27 cellular contexts compared by ENCODE assay signal in genomic region chr3:43247556-43248186, GRCh38. TPM values are rescaled to one million over a fixed set of nuclear protein-coding genes. Genes with fewer than 3 reads are reported as not detected.
DNase-seq lines count a peak whose midpoint lies in the region; ATAC-seq, FAIRE-seq and TF ChIP-seq lines count a peak whose summit lies in the region.
"Had no signal": no experiment of that assay in that cellular context is flagged by ENCODE, and none has a peak within 500 bp of the region (broad histone marks: within the 10 kb centered on the region; RNA-seq: fewer than 3 reads in every experiment).

No MANE protein-coding gene starts in this region.

- H3K36me3 Mint-ChIP-seq in GM23338 (ENCODE audit: low read depth) (no peaks in the 10 kb centered on the region), neural progenitor cell (no peaks in the 10 kb centered on the region)

- no TSS peak for BruUV-seq in endothelial cell of umbilical vein (replicated peaks; lab: Mats Ljungman, UMichigan)

- peaks cover 10% of the 10 kb centered on the region; the same call in 2 of the 3 replicates for H3K9me3 Mint-ChIP-seq in GM23338
- peaks cover 5% of the 10 kb centered on the region for H3K9me3 Mint-ChIP-seq in neural progenitor cell

- H3K27ac Mint-ChIP-seq in GM23338 (no peak overlapping the region), neural progenitor cell (no peak overlapping the region)

- H3K9ac ChIP-seq in BLaER1 treated with 17β-estradiol and CSF1 and Interleukin-3, amounts not matched to agents 10 nM and 100 nM, result peak overlapping the region in 2 of 11 experiments; percentile 11 to 49; a peak in 2 of 22 replicates
- H3K9ac ChIP-seq in endothelial cell of umbilical vein (replicated peaks; ENCODE audit: extremely low read depth, insufficient read depth, low read length), result peak overlapping the region; percentile 68
- H3K9ac ChIP-seq in neural progenitor cell, result no peak overlapping the region
- H3K9ac ChIP-seq: GM23248, KMS-11 had no signal

- CTCF ChIA-PET in endothelial cell of umbilical vein (lab: Charles Lee), result interaction anchor here (0.7 to 3.0 kb wide), 15 partner anchors 10 to 85 kb away, joined by 3 to 25 read pairs (median 4); partner anchors contain the start of gene SNRK

- H3K27me3 Mint-ChIP-seq in GM23338 (ENCODE audit: insufficient read depth, low read depth, poor library complexity) (peaks cover 4% of the 10 kb centered on the region), neural progenitor cell (ENCODE audit: insufficient read depth, low read depth) (peaks cover 3% of the 10 kb centered on the region)

- TF ChIP-seq POLR2A in endothelial cell of umbilical vein (IDR thresholded peaks at IDR 0.05; ENCODE audit: low read depth, low read length), result no peak

- intact Hi-C loops in endothelial cell of umbilical vein (cut with micrococcal nuclease), result loop anchor here (1.0 to 2.0 kb wide), 8 partner anchors 23 to 385 kb away; partner anchors contain the start of gene SNRK
- intact Hi-C loops in pancreas (cut with DNase I), result no loop called here

- 38 to 43% methylated on average over 3 of the region's 3 CpGs for WGBS in pancreas, 2 donors

- dilution Hi-C loops in endothelial cell of umbilical vein (cut with MboI; ENCODE audit: extremely low pct_ligation_motif_present, low sequenced_read_pairs), result no loop called here

- H3F3A ChIP-seq in GM23338 (replicated peaks; ENCODE audit: low read depth) (no peaks in the 10 kb centered on the region), neural progenitor cell (ENCODE audit: low read depth) (no peaks in the 10 kb centered on the region)

- H4K20me1 ChIP-seq in BLaER1 treated with 17β-estradiol and CSF1 and Interleukin-3, amounts not matched to agents 10 nM and 100 nM, result no peaks in the 10 kb centered on the region
- H4K20me1 ChIP-seq in GM23338 (replicated peaks; ENCODE audit: insufficient read depth) (no peaks in the 10 kb centered on the region), endothelial cell of umbilical vein (replicated peaks; ENCODE audit: control insufficient read depth, extremely low read depth, insufficient read depth, low read length) (no peaks in the 10 kb centered on the region), neural progenitor cell (ENCODE audit: low read depth) (no peaks in the 10 kb centered on the region)

- no peaks in the 10 kb centered on the region for H3K27me3 ChIP-seq in BLaER1 treated with 17β-estradiol and CSF1 and Interleukin-3, amounts not matched to agents 10 nM and 100 nM
- no peaks in the 10 kb centered on the region for H3K27me3 ChIP-seq in GM23338 (ENCODE audit: insufficient read depth)
- no peaks in the 10 kb centered on the region for H3K27me3 ChIP-seq in endothelial cell of umbilical vein (ENCODE audit: control insufficient read depth in 2 of 2, insufficient read depth in 2 of 2, low read length in 2 of 2)
- H3K27me3 ChIP-seq in neural progenitor cell, result no peaks in the 10 kb centered on the region
- no peaks in the 10 kb centered on the region for H3K27me3 ChIP-seq in pancreas
- H3K27me3 ChIP-seq: tibial nerve had no signal

- H3K4me3 Mint-ChIP-seq in GM23338, result no peak overlapping the region
- no peak overlapping the region for H3K4me3 Mint-ChIP-seq in neural progenitor cell
- H3K4me3 Mint-ChIP-seq: neural crest cell had no signal

- peaks cover 36 to 67% (median 55%) of the 10 kb centered on the region in 10 experiments for H3K4me1 ChIP-seq in BLaER1 treated with 17β-estradiol and CSF1 and Interleukin-3, amounts not matched to agents 10 nM and 100 nM
- no peaks in the 10 kb centered on the region; the same call in 1 of the 2 replicates for H3K4me1 ChIP-seq in GM23338 (ENCODE audit: insufficient read depth)
- H3K4me1 ChIP-seq in endothelial cell of umbilical vein (ENCODE audit: control insufficient read depth, extremely low read depth, insufficient read depth, low read length), result peaks cover 47% of the 10 kb centered on the region
- H3K4me1 ChIP-seq in neural progenitor cell, result peaks cover 15% of the 10 kb centered on the region
- H3K4me1 ChIP-seq in pancreas, result no peaks in the 10 kb centered on the region
- H3K4me1 ChIP-seq: prostate gland had no signal

- POLR2A ChIA-PET in endothelial cell of umbilical vein (lab: Charles Lee), result interaction anchor here (0.6 to 2.3 kb wide), 5 partner anchors 24 to 62 kb away, joined by 3 to 10 read pairs (median 5); partner anchors contain the start of gene SNRK

- DNase-seq in GM23338 (ENCODE audit: low spot score) (no peak), endothelial cell of umbilical vein (ENCODE audit: low read depth, low spot score) (peak; percentile 57), neural progenitor cell (ENCODE audit: low spot score) (no peak), pancreas (no peak), OCI-M2 (lab: John Stamatoyannopoulos, UW; ENCODE audit: unreplicated experiment) (no peak)
- DNase-seq in activated T-cell treated with anti-CD3 and anti-CD28 coated beads, Interleukin-2, amount 50 U/mL, for 48 hours, result no peak
- DNase-seq: activated naive CD4-positive, alpha-beta T cell treated with Interleukin-2 at 50 U/mL for 16 hours; activated T-cell treated with anti-CD3 and anti-CD28 coated beads, Interleukin-2, amount 50 U/mL, for 1 hour; COR-L47; DND-41; effector CD4-positive, alpha-beta T cell; foreskin melanocyte; kidney; NCI-H2171 treated with DMSO at 0.1 percent for 48 hours; NCI-H524 treated with DMSO at 0.1 percent for 48 hours; T-helper 9 cell had no signal

- TF ChIP-seq CTCF in GM23338 (conservative IDR thresholded peaks at IDR 0.05; ENCODE audit: low read depth in 2 of 2), result no peak
- TF ChIP-seq CTCF in endothelial cell of umbilical vein (IDR thresholded peaks at IDR 0.05; ENCODE audit: extremely low read depth in 1 of 2, insufficient read depth in 1 of 2, low read depth in 1 of 2, low read length in 2 of 2), result no peak
- TF ChIP-seq CTCF in neural progenitor cell (IDR thresholded peaks at IDR 0.05), result no peak
- TF ChIP-seq CTCF in pancreas (IDR thresholded peaks at IDR 0.05), result no peak

- no peaks in the 10 kb centered on the region for H3K79me2 ChIP-seq in GM23338 (replicated peaks; ENCODE audit: insufficient read depth)
- H3K79me2 ChIP-seq in endothelial cell of umbilical vein (ENCODE audit: control insufficient read depth, insufficient read depth, low read length), result no peaks in the 10 kb centered on the region
- H3K79me2 ChIP-seq in neural progenitor cell (ENCODE audit: low read depth), result no peaks in the 10 kb centered on the region

- FAIRE-seq in endothelial cell of umbilical vein (lab: Jason Lieb, UNC) (no peak), pancreas (lab: Jason Lieb, UNC) (no peak)
- FAIRE-seq: astrocyte, GM12892, kidney had no signal

- H3K9me2 ChIP-seq in GM23338 (ENCODE audit: insufficient read depth), result peaks cover 12% of the 10 kb centered on the region

- H3K36me3 ChIP-seq in BLaER1 treated with 17β-estradiol and CSF1 and Interleukin-3, amounts not matched to agents 10 nM and 100 nM, result no peaks in the 10 kb centered on the region; a peak in 1 of 22 replicates
- H3K36me3 ChIP-seq in GM23338 (ENCODE audit: insufficient read depth) (no peaks in the 10 kb centered on the region), endothelial cell of umbilical vein (ENCODE audit: control insufficient read depth in 2 of 2, extremely low read depth in 1 of 2, insufficient read depth in 2 of 2, low read length in 2 of 2) (no peaks in the 10 kb centered on the region), neural progenitor cell (no peaks in the 10 kb centered on the region), pancreas (no peaks in the 10 kb centered on the region)
- H3K36me3 ChIP-seq: prostate gland, tibial nerve had no signal

- peak overlapping the region in 8 of 11 experiments; percentile 57 to 72 (median 64); a peak in 13 of 22 replicates for H3K27ac ChIP-seq in BLaER1 treated with 17β-estradiol and CSF1 and Interleukin-3, amounts not matched to agents 10 nM and 100 nM
- no peak overlapping the region for H3K27ac ChIP-seq in GM23338 (ENCODE audit: low read depth)
- peak overlapping the region; percentile 99 for H3K27ac ChIP-seq in endothelial cell of umbilical vein (ENCODE audit: insufficient read depth, low read depth, low read length)
- no peak overlapping the region for H3K27ac ChIP-seq in neural progenitor cell
- H3K27ac ChIP-seq in pancreas, result no peak overlapping the region
- H3K27ac ChIP-seq: GM23248, KMS-11, prostate gland, tibial nerve had no signal

- peaks cover 5 to 15% (median 9%) of the 10 kb centered on the region in 11 experiments for H3K9me3 ChIP-seq in BLaER1 treated with 17β-estradiol and CSF1 and Interleukin-3, amounts not matched to agents 10 nM and 100 nM (replicated peaks in 1 of 11)
- H3K9me3 ChIP-seq in endothelial cell of umbilical vein (replicated peaks; ENCODE audit: control insufficient read depth, insufficient read depth, low read length), result no peaks in the 10 kb centered on the region
- H3K9me3 ChIP-seq in neural progenitor cell (ENCODE audit: low read depth), result no peaks in the 10 kb centered on the region
- no peaks in the 10 kb centered on the region for H3K9me3 ChIP-seq in pancreas
- H3K9me3 ChIP-seq: prostate gland had no signal

- no peaks in the 10 kb centered on the region for H3K9me1 ChIP-seq in endothelial cell of umbilical vein (replicated peaks; ENCODE audit: control insufficient read depth, extremely low read depth, insufficient read depth, low read length)

- peaks cover 22% of the 10 kb centered on the region for H3K4me1 Mint-ChIP-seq in GM23338
- H3K4me1 Mint-ChIP-seq in neural progenitor cell, result peaks cover 17% of the 10 kb centered on the region

- ATAC-seq in GM23338 (no peak), pancreas (no peak), GM18873 (IDR thresholded peaks at IDR 0.05; ENCODE audit: low FRiP score, unreplicated experiment) (no peak)
- ATAC-seq: activated CD4-positive, CD25-positive, alpha-beta regulatory T cell treated with anti-CD3 and anti-CD28 coated beads, Interleukin-2, amount 50 U/mL, for 24 hours had no signal

- H2AFZ ChIP-seq in GM23338 (peak overlapping the region; percentile 18; the same call in 1 of the 2 replicates), endothelial cell of umbilical vein (ENCODE audit: low read depth, low read length) (peak overlapping the region; percentile 20), neural progenitor cell (replicated peaks) (no peak overlapping the region)
- H2AFZ ChIP-seq: GM23248 had no signal

- H3K4me2 ChIP-seq in BLaER1 treated with 17β-estradiol and CSF1 and Interleukin-3, amounts not matched to agents 10 nM and 100 nM, result peak overlapping the region in 10 of 11 experiments; percentile 46 to 88 (median 76); a peak in 20 of 22 replicates
- H3K4me2 ChIP-seq in GM23338 (no peak overlapping the region), endothelial cell of umbilical vein (ENCODE audit: insufficient read depth, low read length) (peak overlapping the region; percentile 29), neural progenitor cell (peak overlapping the region; percentile 27)
- H3K4me2 ChIP-seq: KMS-11 had no signal

- no peak overlapping the region for H3K4me3 ChIP-seq in BLaER1 treated with 17β-estradiol and CSF1 and Interleukin-3, amounts not matched to agents 10 nM and 100 nM
- H3K4me3 ChIP-seq in GM23338, result no peak overlapping the region
- no peak overlapping the region for H3K4me3 ChIP-seq in endothelial cell of umbilical vein (replicated peaks in 1 of 3; ENCODE audit: insufficient read depth in 1 of 3, low read depth in 1 of 3, low read length in 3 of 3)
- no peak overlapping the region for H3K4me3 ChIP-seq in neural progenitor cell
- no peak overlapping the region for H3K4me3 ChIP-seq in pancreas
- H3K4me3 ChIP-seq: GM23248, prostate gland, skin epidermis, tibial nerve had no signal

RNA-seq across cellular contexts. Expression of gene SNRK, which starts 38.7 kb away (rescaled TPM):
- 16.9 and 18.8 TPM in 2 replicates for total RNA-seq in GM23338 (2014; rRNA removed; shearing (Covaris generic))
- 5.5 and 6.8 TPM in 2 replicates for polyA plus RNA-seq in GM23338 (2016; fragmentation: Nextera tagmentation; extraction: Ambion mirVana)
- 99.9 and 108 TPM in 2 replicates for total RNA-seq in endothelial cell of umbilical vein
- polyA plus RNA-seq in endothelial cell of umbilical vein, result 33.3 and 43.3 TPM in 2 replicates
- 40.3 and 42.6 TPM in 2 replicates for polyA plus RNA-seq in endothelial cell of umbilical vein (2011; cell fraction: cytosol; rRNA removed)
- polyA plus RNA-seq in endothelial cell of umbilical vein (2011; cell fraction: nucleus; rRNA removed), result 143 and 154 TPM in 2 replicates
- 80.0 and 80.4 TPM in 2 replicates for polyA plus RNA-seq in endothelial cell of umbilical vein (2012)
- polyA minus RNA-seq in endothelial cell of umbilical vein, result 180 TPM in 2 replicates
- polyA minus RNA-seq in endothelial cell of umbilical vein (2011; cell fraction: cytosol; rRNA and poly(A)+ RNA removed), result 16.0 TPM
- 201 and 233 TPM in 2 replicates for polyA minus RNA-seq in endothelial cell of umbilical vein (2011; cell fraction: nucleus; rRNA and poly(A)+ RNA removed)
- 25.2 and 26.1 TPM in 2 replicates for total RNA-seq in neural progenitor cell (ENCODE audit: low replicate concordance)
- 10 to 100 TPM; 14.4 to 24.2 (median 18.2) TPM for total RNA-seq in pancreas
- 10 to 100 TPM in 1 of 2 donors, 1 to 10 TPM in 1; 6.3 to 13.5 TPM for polyA plus RNA-seq in pancreas

Comparison
In these comparisons a context has a peak if more than half of its experiments do, and no peak if none do; other contexts are left out.
1. H3K27ac ChIP-seq: peak in BLaER1 treated with 17β-estradiol and CSF1 and Interleukin-3, amounts not matched to agents 10 nM and 100 nM (8 of 11) and endothelial cell of umbilical vein (single experiment); none in GM23338 (single experiment), neural progenitor cell (single experiment) and pancreas (0 of 4).